7 cellular contexts compared by ENCODE assay signal in the genomic region with DNA sequence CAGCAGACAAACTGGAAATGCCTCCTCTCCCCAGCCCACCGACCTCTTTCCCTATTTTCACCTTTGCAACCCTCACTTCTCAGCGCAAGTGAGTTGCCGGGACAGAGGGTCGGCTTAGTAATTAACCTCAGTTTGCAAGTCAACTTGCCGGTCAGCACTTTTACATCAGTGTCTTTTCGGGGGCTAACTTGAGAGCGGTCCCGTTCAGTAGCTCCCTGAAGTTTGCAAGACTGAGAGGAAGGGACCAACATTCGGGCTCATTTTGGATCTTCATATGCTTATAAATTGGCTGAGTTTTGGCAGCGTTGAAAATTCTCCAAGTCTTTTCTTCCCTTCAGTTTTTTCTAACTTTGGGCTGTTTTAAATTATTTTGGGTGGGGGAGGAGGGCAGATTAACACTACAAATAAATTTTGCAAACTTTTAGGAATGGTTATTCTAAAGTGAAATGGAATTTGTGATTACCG. TPM values are rescaled to one million over a fixed set of nuclear protein-coding genes. Genes with fewer than 3 reads are reported as not detected.
DNase-seq lines count a peak whose midpoint lies in the region; ATAC-seq, FAIRE-seq and TF ChIP-seq lines count a peak whose summit lies in the region.

No MANE protein-coding gene starts in this region.

- no peaks in the 10 kb centered on the region for H3K9me3 ChIP-seq in HEK293 (ENCODE audit: control insufficient read depth, insufficient read depth, low read depth, low read length)
- no peaks in the 10 kb centered on the region for H3K9me3 ChIP-seq in iPS-15b (ENCODE audit: control insufficient read depth, insufficient read depth, low read length)

- no peak for DNase-seq in activated CD4-positive, alpha-beta memory T cell treated with anti-CD3 and anti-CD28 coated beads for 36 hours
- no peak for DNase-seq in stimulated activated naive CD8-positive, alpha-beta T cell treated with anti-CD3 and anti-CD28 coated beads, Interleukin-15, amount 100 ng/mL, for 72 hours
- DNase-seq in RPMI8226 = no peak
- no peak for DNase-seq in GM12892 (ENCODE audit: insufficient read length)
- no peak for DNase-seq in hippocampal formation (lab: John Stamatoyannopoulos, UW)

- H3K4me3 Mint-ChIP-seq in activated CD4-positive, alpha-beta memory T cell treated with anti-CD3 and anti-CD28 coated beads for 36 hours = peak overlapping the region; percentile 78
- peak overlapping the region; percentile 93 to 95 for H3K4me3 Mint-ChIP-seq in stimulated activated naive CD8-positive, alpha-beta T cell treated with anti-CD3 and anti-CD28 coated beads, Interleukin-15, amount 100 ng/mL, for 72 hours

- FAIRE-seq in GM12892 (lab: Jason Lieb, UNC) = no peak

- no peaks in the 10 kb centered on the region for H3K9me3 Mint-ChIP-seq in activated CD4-positive, alpha-beta memory T cell treated with anti-CD3 and anti-CD28 coated beads for 36 hours
- H3K9me3 Mint-ChIP-seq in stimulated activated naive CD8-positive, alpha-beta T cell treated with anti-CD3 and anti-CD28 coated beads, Interleukin-15, amount 100 ng/mL, for 72 hours = no peaks in the 10 kb centered on the region

- H3K9ac ChIP-seq in iPS-15b (ENCODE audit: low read depth, low read length) = peak overlapping the region; percentile 79

- H3K4me3 ChIP-seq in HEK293 (ENCODE audit: low read depth, low read length) (peak overlapping the region; percentile 92), iPS-15b (ENCODE audit: low read depth, low read length) (peak overlapping the region; percentile 100)

- ATAC-seq in stimulated activated naive CD8-positive, alpha-beta T cell treated with anti-CD3 and anti-CD28 coated beads, Interleukin-15, amount 100 ng/mL, for 72 hours = no peak

- POLR2A ChIA-PET in HEK293 (lab: Yijun Ruan, JAX) = interaction anchor here (0.5 to 2.0 kb wide), 18 partner anchors 8 to 780 kb away, joined by 3 to 25 read pairs (median 4); a partner anchor contains a TSS
- POLR2A ChIA-PET in activated CD4-positive, alpha-beta memory T cell treated with anti-CD3 and anti-CD28 coated beads for 36 hours (lab: Charles Lee) = interaction anchor here (0.6 to 1.7 kb wide), 5 partner anchors 18 to 493 kb away, joined by 3 to 6 read pairs (median 4); a partner anchor contains a TSS

- peak overlapping the region; percentile 93 for H3K27ac Mint-ChIP-seq in activated CD4-positive, alpha-beta memory T cell treated with anti-CD3 and anti-CD28 coated beads for 36 hours
- peak overlapping the region in 1 of 2 donors; percentile 33 for H3K27ac Mint-ChIP-seq in stimulated activated naive CD8-positive, alpha-beta T cell treated with anti-CD3 and anti-CD28 coated beads, Interleukin-15, amount 100 ng/mL, for 72 hours

- H3K4me1 ChIP-seq in HEK293 (ENCODE audit: control insufficient read depth, insufficient read depth, low read length) = no peaks in the 10 kb centered on the region
- H3K4me1 ChIP-seq in iPS-15b (ENCODE audit: control insufficient read depth, insufficient read depth, low read length) = no peaks in the 10 kb centered on the region

- no peak for TF ChIP-seq CTCF in HEK293 (tag by site-specific recombination; IDR thresholded peaks at IDR 0.05)

- peak overlapping the region; percentile 97 for H3K27ac ChIP-seq in HEK293 (ENCODE audit: extremely low read depth, low read depth, low read length)

- H3K36me3 ChIP-seq in HEK293 (ENCODE audit: control insufficient read depth in 2 of 2, insufficient read depth in 1 of 2, low read length in 2 of 2) (peaks cover 4 to 8% of the 10 kb centered on the region in 2 experiments; a peak in 2 of 3 replicates), iPS-15b (ENCODE audit: control insufficient read depth, insufficient read depth, low read length) (no peaks in the 10 kb centered on the region)

- H3K36me3 Mint-ChIP-seq in activated CD4-positive, alpha-beta memory T cell treated with anti-CD3 and anti-CD28 coated beads for 36 hours = peaks cover 7% of the 10 kb centered on the region

- CTCF ChIA-PET in HEK293 (lab: Yijun Ruan, JAX) = interaction anchor here (0.6 to 1.2 kb wide), 3 partner anchors 13 to 514 kb away, joined by 3 to 5 read pairs (median 3); no protein-coding TSS in a partner anchor
- CTCF ChIA-PET in activated CD4-positive, alpha-beta memory T cell treated with anti-CD3 and anti-CD28 coated beads for 36 hours (lab: Charles Lee) = interaction anchor here (0.8 to 3.3 kb wide), 3 partner anchors 10 to 17 kb away, joined by 5 to 22 read pairs (median 9); a partner anchor contains a TSS

- intact Hi-C loops in activated CD4-positive, alpha-beta memory T cell treated with anti-CD3 and anti-CD28 coated beads for 36 hours (cut with micrococcal nuclease) = loop anchor here (1.0 to 5.0 kb wide), 8 partner anchors 13 to 844 kb away; a partner anchor contains a TSS

- no peaks in the 10 kb centered on the region for H3K27me3 Mint-ChIP-seq in activated CD4-positive, alpha-beta memory T cell treated with anti-CD3 and anti-CD28 coated beads for 36 hours
- H3K27me3 Mint-ChIP-seq in stimulated activated naive CD8-positive, alpha-beta T cell treated with anti-CD3 and anti-CD28 coated beads, Interleukin-15, amount 100 ng/mL, for 72 hours = no peaks in the 10 kb centered on the region

- no peaks in the 10 kb centered on the region for H3K27me3 ChIP-seq in iPS-15b (ENCODE audit: control insufficient read depth, insufficient read depth, low read length)

- no peak for TF ChIP-seq POLR2A in GM12892 (IDR thresholded peaks at IDR 0.05; ENCODE audit: low read depth, low read length)

- peaks cover 23% of the 10 kb centered on the region for H3K4me1 Mint-ChIP-seq in activated CD4-positive, alpha-beta memory T cell treated with anti-CD3 and anti-CD28 coated beads for 36 hours (ENCODE audit: low read depth)
- peaks cover 19% of the 10 kb centered on the region for H3K4me1 Mint-ChIP-seq in stimulated activated naive CD8-positive, alpha-beta T cell treated with anti-CD3 and anti-CD28 coated beads, Interleukin-15, amount 100 ng/mL, for 72 hours

TF ChIP-seq in HEK293, 187 proteins besides CTCF, POLR2A, EP300 and RAD21:
- peak; percentile 54 for TF ChIP-seq PRDM1 (tag by site-specific recombination; IDR thresholded peaks at IDR 0.05)
- TF ChIP-seq, protein P1, sequence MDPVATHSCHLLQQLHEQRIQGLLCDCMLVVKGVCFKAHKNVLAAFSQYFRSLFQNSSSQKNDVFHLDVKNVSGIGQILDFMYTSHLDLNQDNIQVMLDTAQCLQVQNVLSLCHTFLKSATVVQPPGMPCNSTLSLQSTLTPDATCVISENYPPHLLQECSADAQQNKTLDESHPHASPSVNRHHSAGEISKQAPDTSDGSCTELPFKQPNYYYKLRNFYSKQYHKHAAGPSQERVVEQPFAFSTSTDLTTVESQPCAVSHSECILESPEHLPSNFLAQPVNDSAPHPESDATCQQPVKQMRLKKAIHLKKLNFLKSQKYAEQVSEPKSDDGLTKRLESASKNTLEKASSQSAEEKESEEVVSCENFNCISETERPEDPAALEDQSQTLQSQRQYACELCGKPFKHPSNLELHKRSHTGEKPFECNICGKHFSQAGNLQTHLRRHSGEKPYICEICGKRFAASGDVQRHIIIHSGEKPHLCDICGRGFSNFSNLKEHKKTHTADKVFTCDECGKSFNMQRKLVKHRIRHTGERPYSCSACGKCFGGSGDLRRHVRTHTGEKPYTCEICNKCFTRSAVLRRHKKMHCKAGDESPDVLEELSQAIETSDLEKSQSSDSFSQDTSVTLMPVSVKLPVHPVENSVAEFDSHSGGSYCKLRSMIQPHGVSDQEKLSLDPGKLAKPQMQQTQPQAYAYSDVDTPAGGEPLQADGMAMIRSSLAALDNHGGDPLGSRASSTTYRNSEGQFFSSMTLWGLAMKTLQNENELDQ (tag by site-specific recombination; IDR thresholded peaks at IDR 0.05; ENCODE audit: low read depth) = no peak
TF ChIP-seq in HEK293: peak in this region for 1.

RNA-seq across cellular contexts. Expression of a gene that starts 0.8 kb away (rescaled TPM):
- 1 to 10 TPM; 5.6 to 6.1 TPM for total RNA-seq in activated CD4-positive, alpha-beta memory T cell treated with anti-CD3 and anti-CD28 coated beads for 36 hours
- polyA plus RNA-seq in GM12892 (2012; ENCODE audit: missing spikeins) = 8.7 TPM

RNA-seq across cellular contexts. Expression of a gene that starts 17.9 kb away (rescaled TPM):
- total RNA-seq in activated CD4-positive, alpha-beta memory T cell treated with anti-CD3 and anti-CD28 coated beads for 36 hours = 10 to 100 TPM; 23.0 to 26.7 TPM
- 11.2 TPM for polyA plus RNA-seq in GM12892 (2012; ENCODE audit: missing spikeins)
